ENCODE assay signal across 8 cellular contexts in genomic region chr14:102849522-102850379, GRCh38.
DNase-seq lines count a peak whose midpoint lies in the region; ATAC-seq, FAIRE-seq and TF ChIP-seq lines count a peak whose summit lies in the region.

No MANE protein-coding gene starts in this region.

- no peak for TF ChIP-seq CTCF in right atrium auricular region (IDR thresholded peaks at IDR 0.05)
- no peak for TF ChIP-seq CTCF in keratinocyte (optimal IDR thresholded peaks at IDR 0.05 in 1 of 3, IDR thresholded peaks at IDR 0.05 in 1 of 3, conservative IDR thresholded peaks at IDR 0.05 in 1 of 3; ENCODE audit: extremely low read depth in 1 of 3, insufficient read depth in 2 of 3, low read length in 3 of 3)
- TF ChIP-seq CTCF in uterus (IDR thresholded peaks at IDR 0.05) = no peak

- no peak overlapping the region for H2AFZ ChIP-seq in keratinocyte (ENCODE audit: control insufficient read depth, low read length)

- no peaks in the 10 kb centered on the region for H3K79me2 ChIP-seq in keratinocyte (ENCODE audit: control insufficient read depth, insufficient read depth, low read length)

- no peak overlapping the region for H3K9ac ChIP-seq in keratinocyte (ENCODE audit: control insufficient read depth, extremely low read depth, insufficient read depth, low read length)

- H3K4me3 ChIP-seq in right atrium auricular region = no peak overlapping the region
- H3K4me3 ChIP-seq in keratinocyte (ENCODE audit: control insufficient read depth in 2 of 3, extremely low read depth in 1 of 3, insufficient read depth in 2 of 3, low read depth in 1 of 3, low read length in 3 of 3) = no peak overlapping the region
- H3K4me3 ChIP-seq in uterus = no peak overlapping the region

- H4K20me1 ChIP-seq in keratinocyte (ENCODE audit: control insufficient read depth, extremely low read depth, insufficient read depth, low read length) = no peaks in the 10 kb centered on the region

- peaks cover 29% of the 10 kb centered on the region for H3K36me3 Mint-ChIP-seq in activated naive CD8-positive, alpha-beta T cell treated with anti-CD3 and anti-CD28 coated beads for 36 hours

- H3K4me1 Mint-ChIP-seq in activated naive CD8-positive, alpha-beta T cell treated with anti-CD3 and anti-CD28 coated beads for 36 hours = peaks cover 16% of the 10 kb centered on the region

- no peak for FAIRE-seq in keratinocyte (lab: Jason Lieb, UNC)

- peaks cover under 1% of the 10 kb centered on the region for H3K9me3 Mint-ChIP-seq in activated naive CD8-positive, alpha-beta T cell treated with anti-CD3 and anti-CD28 coated beads for 36 hours

- H3K27me3 Mint-ChIP-seq in activated naive CD8-positive, alpha-beta T cell treated with anti-CD3 and anti-CD28 coated beads for 36 hours = no peaks in the 10 kb centered on the region

- H3K27me3 ChIP-seq in right atrium auricular region = no peaks in the 10 kb centered on the region
- no peaks in the 10 kb centered on the region for H3K27me3 ChIP-seq in keratinocyte (ENCODE audit: control insufficient read depth, extremely low read depth, insufficient read depth, low read length)
- no peaks in the 10 kb centered on the region for H3K27me3 ChIP-seq in uterus

- H3K9me3 ChIP-seq in right atrium auricular region (no peaks in the 10 kb centered on the region), keratinocyte (ENCODE audit: control insufficient read depth, low read depth, low read length) (no peaks in the 10 kb centered on the region), uterus (no peaks in the 10 kb centered on the region)

- no peaks in the 10 kb centered on the region for H3K9me1 ChIP-seq in keratinocyte (ENCODE audit: control insufficient read depth, extremely low read depth, insufficient read depth, low read length)

- dilution Hi-C loops in keratinocyte (cut with MboI; ENCODE audit: extremely low pct_ligation_motif_present, low sequenced_read_pairs) = no loop called here

- H3K4me2 ChIP-seq in keratinocyte (ENCODE audit: control insufficient read depth, extremely low read depth, insufficient read depth, low read depth, low read length) = peak overlapping the region; percentile 52

- intact Hi-C loops in Right ventricle myocardium inferior (cut with DNase I) (no loop called here), uterus (cut with DNase I; ENCODE audit: low total_unique reads) (no loop called here)

- DNase-seq in Right ventricle myocardium inferior (ENCODE audit: missing footprints) = no peak
- DNase-seq in right atrium auricular region (ENCODE audit: low spot score) = no peak
- DNase-seq in activated naive CD8-positive, alpha-beta T cell treated with anti-CD3 and anti-CD28 coated beads for 36 hours = no peak
- DNase-seq in keratinocyte (ENCODE audit: low read depth, low spot score) = no peak
- no peak for DNase-seq in uterus
- no peak for DNase-seq in activated CD8-positive, alpha-beta memory T cell treated with anti-CD3 and anti-CD28 coated beads for 24 hours
- no peak for DNase-seq in putamen (ENCODE audit: low spot score)

- no peak for TF ChIP-seq POLR2A in uterus (IDR thresholded peaks at IDR 0.05)

- ATAC-seq in Right ventricle myocardium inferior = peak; percentile 5
- ATAC-seq in HG03439 (IDR thresholded peaks at IDR 0.05; ENCODE audit: unreplicated experiment) = no peak

- peak overlapping the region; percentile 7 for H3K27ac Mint-ChIP-seq in activated naive CD8-positive, alpha-beta T cell treated with anti-CD3 and anti-CD28 coated beads for 36 hours

- H3K36me3 ChIP-seq in right atrium auricular region = no peaks in the 10 kb centered on the region
- H3K36me3 ChIP-seq in keratinocyte (ENCODE audit: control insufficient read depth in 2 of 2, extremely low read depth in 1 of 2, insufficient read depth in 2 of 2, low read length in 2 of 2) = no peaks in the 10 kb centered on the region
- H3K36me3 ChIP-seq in uterus = no peaks in the 10 kb centered on the region

- no peak overlapping the region for H3K4me3 Mint-ChIP-seq in activated naive CD8-positive, alpha-beta T cell treated with anti-CD3 and anti-CD28 coated beads for 36 hours

- H3K4me1 ChIP-seq in right atrium auricular region (no peaks in the 10 kb centered on the region), keratinocyte (ENCODE audit: control insufficient read depth, extremely low read depth, insufficient read depth, low read length) (peaks cover 2% of the 10 kb centered on the region), uterus (no peaks in the 10 kb centered on the region)

- H3K27ac ChIP-seq in right atrium auricular region = no peak overlapping the region
- H3K27ac ChIP-seq in keratinocyte (ENCODE audit: control insufficient read depth, insufficient read depth, low read length) = no peak overlapping the region
- peak overlapping the region; percentile 9 to 78 for H3K27ac ChIP-seq in uterus

Comparison
In these comparisons a context has a peak if more than half of its experiments do, and no peak if none do; other contexts are left out.
1. H3K27ac ChIP-seq: peak in uterus (2 of 2); none in right atrium auricular region (0 of 2) and keratinocyte (single experiment).